18 cellular contexts compared by ENCODE assay signal in the genomic region with DNA sequence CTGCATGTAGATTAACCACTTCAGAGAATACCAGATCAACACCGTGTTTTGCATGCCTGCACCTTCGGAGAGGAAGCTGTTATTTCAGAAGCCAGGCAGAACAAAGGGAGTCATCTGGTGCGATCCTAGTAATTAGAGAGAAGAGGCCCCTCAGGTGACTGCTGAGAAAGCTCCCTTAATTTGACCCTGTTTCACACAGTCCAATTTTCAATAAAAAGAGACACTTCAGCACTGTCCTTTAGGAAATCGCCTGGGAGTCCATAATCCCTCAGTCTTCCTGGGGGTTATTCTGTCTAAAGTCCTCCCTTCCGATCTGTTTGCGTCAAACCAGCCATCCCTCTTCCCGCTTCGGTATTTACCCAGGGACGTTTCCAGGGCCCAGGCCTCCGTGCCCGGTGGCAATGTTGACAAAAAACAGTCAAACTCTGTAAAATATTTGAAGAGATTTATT. TPM values are rescaled to one million over a fixed set of nuclear protein-coding genes. Genes with fewer than 3 reads are reported as not detected.
DNase-seq lines count a peak whose midpoint lies in the region; ATAC-seq and TF ChIP-seq lines count a peak whose summit lies in the region.
"Had no signal": no experiment of that assay in that cellular context is flagged by ENCODE, and none has a peak within 500 bp of the region (broad histone marks: within the 10 kb centered on the region; RNA-seq: fewer than 3 reads in every experiment).

No MANE protein-coding gene starts in this region.

- H2BK5ac ChIP-seq in mesendoderm (ENCODE audit: low read length) = peak overlapping the region; percentile 58

- no peak overlapping the region for H4K5ac ChIP-seq in mesendoderm (ENCODE audit: low read length)

- H2BK15ac ChIP-seq in mesendoderm (replicated peaks; ENCODE audit: low read depth) = no peak overlapping the region

- WGBS in mesendoderm (ENCODE audit: extremely low coverage, insufficient coverage, low lambda C conversion rate) = no CpG with 5 or more reads among the region's 11 CpGs
- WGBS in esophagus squamous epithelium, 2 donors = 50 to 52% methylated on average over 11 of the region's 11 CpGs

- H3K36me3 Mint-ChIP-seq in T-cell = no peaks in the 10 kb centered on the region
- H3K36me3 Mint-ChIP-seq: activated naive CD8-positive, alpha-beta T cell treated with anti-CD3 and anti-CD28 coated beads, Interleukin-2, amount 10 ng/mL, durations not matched to agents 7 days and 5 days; brain had no signal

- H4K8ac ChIP-seq in mesendoderm (ENCODE audit: low read depth, low read length) = no peak overlapping the region

- H3K9ac ChIP-seq in DND-41 (ENCODE audit: low read depth, low read length) = no peak overlapping the region
- peak overlapping the region; percentile 20 for H3K9ac ChIP-seq in mesendoderm (ENCODE audit: low read length)

- no peak overlapping the region for H2AK5ac ChIP-seq in mesendoderm (ENCODE audit: low read length)

- ATAC-seq in DND-41 (ENCODE audit: insufficient read depth, low read depth) = peak; percentile 58
- ATAC-seq in T-cell (replicated peaks in 1 of 4) = peak in 3 of 4 experiments; percentile 43 to 77 (median 56)
- ATAC-seq: foreskin keratinocyte had no signal

- TF ChIP-seq CTCF in DND-41 (IDR thresholded peaks at IDR 0.05; ENCODE audit: borderline replicate concordance, extremely low read depth, low read length, poor library complexity, severe bottlenecking) (no peak), esophagus squamous epithelium (IDR thresholded peaks at IDR 0.05) (no peak)

- H3K4me2 ChIP-seq in DND-41 (ENCODE audit: insufficient read depth, low read length) = no peak overlapping the region
- no peak overlapping the region for H3K4me2 ChIP-seq in mesendoderm (ENCODE audit: low read length)

- H3K27ac Mint-ChIP-seq in T-cell = peak overlapping the region in 1 of 2 donors; percentile 48
- H3K27ac Mint-ChIP-seq: activated naive CD8-positive, alpha-beta T cell treated with anti-CD3 and anti-CD28 coated beads, Interleukin-2, amount 10 ng/mL, durations not matched to agents 7 days and 5 days; activated T-cell treated with anti-CD3 and anti-CD28 coated beads, Interleukin-2, amount 50 U/mL, for 24 hours had no signal

- peak overlapping the region; percentile 65 for H2BK120ac ChIP-seq in mesendoderm (ENCODE audit: low read depth, low read length)

- POLR2A ChIA-PET in T-cell (lab: Charles Lee) = interaction anchor here (0.5 to 0.6 kb wide), 2 partner anchors 71 to 116 kb away, joined by 4 to 10 read pairs; no protein-coding TSS in a partner anchor

- H3K4me1 ChIP-seq in DND-41 (ENCODE audit: insufficient read depth, low read length) (peaks cover 3% of the 10 kb centered on the region), mesendoderm (ENCODE audit: control insufficient read depth, low read depth, low read length) (peaks cover 17% of the 10 kb centered on the region), esophagus squamous epithelium (no peaks in the 10 kb centered on the region)
- H3K4me1 ChIP-seq: foreskin keratinocyte had no signal

- CTCF ChIA-PET in T-cell (lab: Charles Lee) = no interaction called here

- peak overlapping the region; percentile 65 for H3K56ac ChIP-seq in mesendoderm (ENCODE audit: low read length)

- H3K18ac ChIP-seq in mesendoderm (ENCODE audit: low read length) = peak overlapping the region; percentile 82

- no peak for TF ChIP-seq POLR2A in esophagus squamous epithelium (IDR thresholded peaks at IDR 0.05)

- peak overlapping the region; percentile 82 for H3K4ac ChIP-seq in mesendoderm (ENCODE audit: low read depth, low read length)

- no peaks in the 10 kb centered on the region for H3K9me3 Mint-ChIP-seq in T-cell
- H3K9me3 Mint-ChIP-seq: activated naive CD8-positive, alpha-beta T cell treated with anti-CD3 and anti-CD28 coated beads, Interleukin-2, amount 10 ng/mL, durations not matched to agents 7 days and 5 days; activated T-cell treated with anti-CD3 and anti-CD28 coated beads, Interleukin-2, amount 50 U/mL, for 24 hours; brain had no signal

- H3K9me3 ChIP-seq in DND-41 (ENCODE audit: insufficient read depth, low read length, severe bottlenecking) = no peaks in the 10 kb centered on the region
- H3K9me3 ChIP-seq in esophagus squamous epithelium = no peaks in the 10 kb centered on the region

- no peaks in the 10 kb centered on the region for H4K20me1 ChIP-seq in DND-41 (ENCODE audit: insufficient read depth, low read length)

- H3K27ac ChIP-seq in DND-41 (ENCODE audit: low read length) (no peak overlapping the region), mesendoderm (ENCODE audit: low read depth, low read length) (peak overlapping the region; percentile 85), esophagus squamous epithelium (no peak overlapping the region)
- H3K27ac ChIP-seq: coronary artery, foreskin keratinocyte had no signal

- H3K36me3 ChIP-seq in DND-41 (ENCODE audit: insufficient read depth, low read length) (no peaks in the 10 kb centered on the region), mesendoderm (ENCODE audit: control insufficient read depth, insufficient read depth, low read length) (no peaks in the 10 kb centered on the region), esophagus squamous epithelium (no peaks in the 10 kb centered on the region)

- no peak overlapping the region for H2AFZ ChIP-seq in DND-41 (ENCODE audit: low read depth, low read length)

- H3K4me1 Mint-ChIP-seq in T-cell = peaks cover 25 to 41% (median 27%) of the 10 kb centered on the region in 3 donors

- no peak for DNase-seq in DND-41
- peak; percentile 57 for DNase-seq in HuH-7 (ENCODE audit: low spot score)
- DNase-seq in T-cell = peak in 5 of 34 experiments; percentile 2 to 43 (median 14)
- peak; percentile 54 for DNase-seq in mesendoderm
- no peak for DNase-seq in pons (ENCODE audit: low spot score)
- DNase-seq in OCI-M2 (lab: John Stamatoyannopoulos, UW; ENCODE audit: unreplicated experiment) = no peak
- DNase-seq in AG20443 (ENCODE audit: low spot score) = no peak
- DNase-seq in esophagus squamous epithelium (lab: John Stamatoyannopoulos, UW) = no peak
- DNase-seq: activated CD4-positive, alpha-beta T cell treated with anti-CD3 and anti-CD28 coated beads, Interleukin-2, amount 50 U/mL, for 4 hours; activated naive CD8-positive, alpha-beta T cell treated with anti-CD3 and anti-CD28 coated beads, Interleukin-2, amount 10 ng/mL, durations not matched to agents 7 days and 5 days; activated T-cell treated with anti-CD3 and anti-CD28 coated beads, Interleukin-2, amount 50 U/mL, for 24 hours; AML-193; foreskin keratinocyte; GF-D8; Karpas-422; NCI-H2029 had no signal

- H3K27me3 Mint-ChIP-seq in T-cell = peaks cover 0 to 8% of the 10 kb centered on the region in 2 donors

- no peaks in the 10 kb centered on the region for H3K27me3 ChIP-seq in DND-41 (ENCODE audit: insufficient read depth, low read length, poor library complexity)
- no peaks in the 10 kb centered on the region for H3K27me3 ChIP-seq in mesendoderm (ENCODE audit: insufficient read depth, low read length, poor library complexity)
- peaks cover 0 to 54% (median 0%) of the 10 kb centered on the region in 4 donors for H3K27me3 ChIP-seq in esophagus squamous epithelium

- no peak overlapping the region for H3K4me3 ChIP-seq in DND-41 (ENCODE audit: low read depth in 1 of 2, low read length in 2 of 2)
- no peak overlapping the region for H3K4me3 ChIP-seq in mesendoderm (ENCODE audit: low read length)
- H3K4me3 ChIP-seq in esophagus squamous epithelium = no peak overlapping the region
- H3K4me3 ChIP-seq: coronary artery had no signal

- intact Hi-C loops in esophagus squamous epithelium (cut with DNase I) = no loop called here

- H3K23ac ChIP-seq in mesendoderm (ENCODE audit: low read length) = no peak overlapping the region

- H3K4me3 Mint-ChIP-seq in T-cell = peak overlapping the region in 2 of 3 donors; percentile 13 to 23
- H3K4me3 Mint-ChIP-seq: activated naive CD8-positive, alpha-beta T cell treated with anti-CD3 and anti-CD28 coated beads, Interleukin-2, amount 10 ng/mL, durations not matched to agents 7 days and 5 days; activated T-cell treated with anti-CD3 and anti-CD28 coated beads, Interleukin-2, amount 50 U/mL, for 24 hours; brain had no signal

- no peaks in the 10 kb centered on the region for H3K79me1 ChIP-seq in mesendoderm (ENCODE audit: low read length)

- H3K79me2 ChIP-seq in DND-41 (ENCODE audit: insufficient read depth, low read length) (no peaks in the 10 kb centered on the region), mesendoderm (ENCODE audit: control insufficient read depth, insufficient read depth, low read length) (no peaks in the 10 kb centered on the region)

RNA-seq across cellular contexts. Expression of a gene that starts 23.4 kb away (rescaled TPM):
- total RNA-seq in T-cell = 100 to 1,000 TPM in 1 of 5 donors, 10 to 100 TPM in 4; 87.1 to 116 (median 94.3) TPM
- polyA plus RNA-seq in mesendoderm (2013, experiment 1 of 2) = 3.7 TPM
- polyA plus RNA-seq in mesendoderm (2013, experiment 2 of 2) = 3.7 TPM
- total RNA-seq in esophagus squamous epithelium = 10 to 100 TPM in 1 of 4 donors, 1 to 10 TPM in 3; 2.6 to 10.9 (median 4.7) TPM

Comparison
In these comparisons a context has a peak if more than half of its experiments do, and no peak if none do; other contexts are left out.
1. DNase-seq: peak in HuH-7 (single experiment) and mesendoderm (single experiment); none in DND-41 (single experiment), pons (single experiment), OCI-M2 (single experiment), AG20443 (single experiment) and esophagus squamous epithelium (single experiment).
2. RNA of a gene that starts 23.4 kb away (total RNA-seq): 87.1 to 116 TPM in T-cell; 2.6 to 10.9 TPM in esophagus squamous epithelium; every median in the first group is over 4 times any median in the second.